In the genomic region with DNA sequence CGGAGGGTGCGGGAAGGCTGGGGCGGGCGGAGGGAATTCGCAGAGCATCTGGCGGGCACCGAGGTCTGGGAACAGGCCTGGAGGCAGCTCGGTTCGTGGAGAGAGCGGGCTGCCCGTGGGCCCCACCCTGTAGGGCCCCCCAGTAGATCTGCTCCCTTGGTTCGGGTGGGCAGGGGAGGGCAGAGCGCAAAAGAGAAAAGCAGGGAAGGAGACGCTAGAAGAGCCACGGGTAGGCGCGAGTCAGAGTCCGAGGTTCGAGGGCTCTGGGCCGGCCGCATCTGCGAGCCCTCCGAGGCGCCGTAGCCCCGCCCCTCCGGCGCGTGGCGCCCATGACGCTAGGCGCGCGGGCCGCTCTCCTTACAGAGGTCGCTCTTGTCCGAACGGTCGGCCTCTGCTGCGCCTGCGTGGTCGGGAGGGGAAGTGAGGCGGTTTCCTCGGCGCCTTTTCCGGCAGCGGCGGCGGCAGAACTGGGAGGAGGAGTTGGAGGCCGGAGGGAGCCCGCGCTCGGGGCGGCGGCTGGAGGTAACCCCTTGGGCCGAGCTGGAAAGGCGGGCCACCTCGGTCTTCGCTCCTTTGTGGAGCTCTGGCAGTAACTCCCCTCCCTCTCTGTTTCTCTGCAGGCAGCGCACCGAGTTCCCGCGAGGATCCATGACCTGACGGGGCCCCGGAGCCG, we compare ENCODE assay signal across 8 cellular contexts. TPM values are rescaled to one million over a fixed set of nuclear protein-coding genes. Genes with fewer than 3 reads are reported as not detected.
DNase-seq lines count a peak whose midpoint lies in the region; ATAC-seq, FAIRE-seq and TF ChIP-seq lines count a peak whose summit lies in the region.

Gene ARF6 (plus strand): TSS at position 447 of the 673 bp plus-strand sequence. CDS start 655 bp downstream, outside the sequence.

- peaks cover 27% of the 10 kb centered on the region for H4K20me1 ChIP-seq in HepG2 (ENCODE audit: insufficient read depth, low read length)

- intact Hi-C loops in dendritic cell treated with granulocyte-macrophage colony-stimulating factor and Interleukin-4, amounts not matched to agents 40 ng/mL and 50 ng/mL, for 4 days (cut with micrococcal nuclease), result loop anchor here (1.0 to 5.0 kb wide), 5 partner anchors 12 to 170 kb away; no protein-coding TSS in a partner anchor
- intact Hi-C loops in HepG2 (cut with micrococcal nuclease; ENCODE audit: unreplicated experiment), result loop anchor here (1.0 to 5.0 kb wide), 3 partner anchors 94 to 170 kb away; no protein-coding TSS in a partner anchor

- peak; percentile 95 to 96 for TF ChIP-seq POLR2A in HepG2 (IDR thresholded peaks at IDR 0.05; ENCODE audit: insufficient read depth in 1 of 2, low read depth in 2 of 2, low read length in 2 of 2)

- no peaks in the 10 kb centered on the region; a peak in 2 of 5 replicates for H3K36me3 ChIP-seq in HepG2 (replicated peaks in 1 of 2; ENCODE audit: control insufficient read depth in 1 of 2, insufficient read depth in 2 of 2, low read length in 2 of 2)

- BruUV-seq in HepG2 (replicated peaks; lab: Mats Ljungman, UMichigan), result no TSS peak

- H3K4me3 Mint-ChIP-seq in dendritic cell treated with granulocyte-macrophage colony-stimulating factor and Interleukin-4, amounts not matched to agents 40 ng/mL and 50 ng/mL, for 4 days, result peak within 1 kb of the TSS; percentile 83

- H3K4me1 Mint-ChIP-seq in dendritic cell treated with granulocyte-macrophage colony-stimulating factor and Interleukin-4, amounts not matched to agents 40 ng/mL and 50 ng/mL, for 4 days (ENCODE audit: low read depth), result peaks cover 31% of the 10 kb centered on the region

- in situ Hi-C loops in HepG2 (cut with HindIII; ENCODE audit: extremely low pct_ligation_motif_present, low pct_unique_long_range_greater_than_20kb), result loop anchor here (5.0 kb wide), 1 partner anchor 110 kb away; no protein-coding TSS in a partner anchor

- H3K4me1 ChIP-seq in HepG2 (ENCODE audit: insufficient read depth, low read length), result peaks cover 29% of the 10 kb centered on the region

- H3K36me3 Mint-ChIP-seq in dendritic cell treated with granulocyte-macrophage colony-stimulating factor and Interleukin-4, amounts not matched to agents 40 ng/mL and 50 ng/mL, for 4 days (ENCODE audit: low read depth), result peaks cover 55% of the 10 kb centered on the region

- H3K27ac ChIP-seq in C4-2B, result peak within 1 kb of the TSS; percentile 100
- H3K27ac ChIP-seq in HepG2 (ENCODE audit: extremely low read length, insufficient read depth, low read length), result peak within 1 kb of the TSS; percentile 98

- CTCF ChIA-PET in HepG2 (lab: Yijun Ruan, JAX; ENCODE audit: low intra/inter-chr PET ratio, low total read pairs), result no interaction called here

- H3K27ac Mint-ChIP-seq in dendritic cell treated with granulocyte-macrophage colony-stimulating factor and Interleukin-4, amounts not matched to agents 40 ng/mL and 50 ng/mL, for 4 days, result peak within 1 kb of the TSS; percentile 99

- H3K27me3 Mint-ChIP-seq in dendritic cell treated with granulocyte-macrophage colony-stimulating factor and Interleukin-4, amounts not matched to agents 40 ng/mL and 50 ng/mL, for 4 days, result no peaks in the 10 kb centered on the region

- WGBS in HepG2 (ENCODE audit: low lambda C conversion rate), result 1% methylated on average over 13 of the region's 66 CpGs

- no peak for FAIRE-seq in HepG2 (lab: Jason Lieb, UNC)

- no peaks in the 10 kb centered on the region for H3K9me3 ChIP-seq in HepG2 (ENCODE audit: low read length)

- POLR2A ChIA-PET in HepG2 (lab: Yijun Ruan, JAX), result interaction anchor here (0.7 to 3.4 kb wide), 20 partner anchors 9 to 419 kb away, joined by 3 to 27 read pairs (median 5); partner anchors contain the start of genes DMAC2L, KLHDC2, L2HGDH and NEMF

- DNase-seq in NCI-H748 (lab: John Stamatoyannopoulos, UW; ENCODE audit: unreplicated experiment) (peak; percentile 98), HepG2 (ENCODE audit: low spot score) (peak; percentile 93)
- peak; percentile 89 to 97 for DNase-seq in activated CD4-positive, alpha-beta T cell treated with anti-CD3 and anti-CD28 coated beads, Interleukin-2, amount 50 U/mL, for 24 hours (ENCODE audit: low read depth in 1 of 2, low spot score in 1 of 2)
- DNase-seq in stimulated activated CD4-positive, alpha-beta T cell treated with anti-CD3 and anti-CD28 coated beads, Interleukin-4, amount 100 ng/mL, for 1 hour, result peak; percentile 98

- H3K9me3 Mint-ChIP-seq in dendritic cell treated with granulocyte-macrophage colony-stimulating factor and Interleukin-4, amounts not matched to agents 40 ng/mL and 50 ng/mL, for 4 days, result no peaks in the 10 kb centered on the region

- peak within 1 kb of the TSS; percentile 87 for H3K4me2 ChIP-seq in HepG2 (ENCODE audit: low read depth, low read length)

- H2AFZ ChIP-seq in HepG2 (ENCODE audit: low read length), result no peak within 1 kb of the TSS

- H3K4me3 ChIP-seq in HepG2 (replicated peaks in 1 of 3; ENCODE audit: insufficient read depth in 1 of 3, low read depth in 2 of 3, low read length in 3 of 3), result peak within 1 kb of the TSS; percentile 95 to 99 (median 97)

- no peak; the same call in 1 of the 2 replicates for TF ChIP-seq CTCF in C4-2B (conservative IDR thresholded peaks at IDR 0.05)
- TF ChIP-seq CTCF in HepG2 (CRISPR knock-in tag; IDR thresholded peaks at IDR 0.05), result peak; percentile 64

- H3K27me3 ChIP-seq in HepG2 (ENCODE audit: control insufficient read depth in 1 of 2, insufficient read depth in 2 of 2, low read length in 2 of 2), result no peaks in the 10 kb centered on the region

- peak; percentile 57; the same call in 1 of the 2 replicates for TF ChIP-seq RAD21 in HepG2 (CRISPR knock-in tag; IDR thresholded peaks at IDR 0.05)

- ATAC-seq in GM19351 (IDR thresholded peaks at IDR 0.05; ENCODE audit: unreplicated experiment) (peak; percentile 77), HG03521 (IDR thresholded peaks at IDR 0.05; ENCODE audit: unreplicated experiment) (peak; percentile 88), HepG2 (peak; percentile 93)

- peaks cover 42% of the 10 kb centered on the region for H3K79me2 ChIP-seq in HepG2 (ENCODE audit: insufficient read depth, low read length)

- H3K9ac ChIP-seq in HepG2 (ENCODE audit: insufficient read depth, low read depth, low read length), result peak within 1 kb of the TSS; percentile 99

- TF ChIP-seq EP300 in HepG2 (IDR thresholded peaks at IDR 0.05; ENCODE audit: low read depth in 2 of 2, low read length in 2 of 2) (peak in 1 of 2 experiments; percentile 17; a peak in 1 of 4 replicates), HepG2 (CRISPR knock-in tag; IDR thresholded peaks at IDR 0.05; ENCODE audit: borderline replicate concordance) (no peak)

TF ChIP-seq in HepG2, 621 proteins besides CTCF, POLR2A, EP300 and RAD21 (continues in another document):
- TF ChIP-seq PHF8 (CRISPR knock-in tag; IDR thresholded peaks at IDR 0.05) (peak; percentile 91), RAD51 (IDR thresholded peaks at IDR 0.05; ENCODE audit: borderline replicate concordance) (no peak), ZNF496 (CRISPR knock-in tag; IDR thresholded peaks at IDR 0.05; ENCODE audit: insufficient replicate concordance) (no peak), POLR2G (IDR thresholded peaks at IDR 0.05; ENCODE audit: low read depth, low read length) (peak; percentile 94), TEAD2 (CRISPR knock-in tag; IDR thresholded peaks at IDR 0.05) (no peak; the same call in 1 of the 2 replicates), ZNF33A (CRISPR knock-in tag; IDR thresholded peaks at IDR 0.05; ENCODE audit: borderline replicate concordance) (peak; percentile 37; the same call in 1 of the 2 replicates), ARHGAP35 (CRISPR knock-in tag; IDR thresholded peaks at IDR 0.05; ENCODE audit: borderline replicate concordance) (no peak; the same call in 1 of the 2 replicates)
- TF ChIP-seq, protein P1, sequence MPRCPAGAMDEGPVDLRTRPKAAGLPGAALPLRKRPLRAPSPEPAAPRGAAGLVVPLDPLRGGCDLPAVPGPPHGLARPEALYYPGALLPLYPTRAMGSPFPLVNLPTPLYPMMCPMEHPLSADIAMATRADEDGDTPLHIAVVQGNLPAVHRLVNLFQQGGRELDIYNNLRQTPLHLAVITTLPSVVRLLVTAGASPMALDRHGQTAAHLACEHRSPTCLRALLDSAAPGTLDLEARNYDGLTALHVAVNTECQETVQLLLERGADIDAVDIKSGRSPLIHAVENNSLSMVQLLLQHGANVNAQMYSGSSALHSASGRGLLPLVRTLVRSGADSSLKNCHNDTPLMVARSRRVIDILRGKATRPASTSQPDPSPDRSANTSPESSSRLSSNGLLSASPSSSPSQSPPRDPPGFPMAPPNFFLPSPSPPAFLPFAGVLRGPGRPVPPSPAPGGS (CRISPR knock-in tag; IDR thresholded peaks at IDR 0.05), result 0 out of 2 replicates have a peak, but pooled peaks have one; percentile 40

RNA-seq across cellular contexts. Expression of gene ARF6, which starts in this region (rescaled TPM):
- 31.9 and 36.1 TPM in 2 replicates for total RNA-seq in HepG2 (2016; rRNA removed; fragmentation: Illumina TruSeq; extraction: Trizol)
- 9.3 and 12.2 TPM in 2 replicates for total RNA-seq in HepG2 (2016; cell fraction: cytosol; rRNA removed; fragmentation: Illumina TruSeq; extraction: Trizol; ENCODE audit: low read depth)
- total RNA-seq in HepG2 (2016; cell fraction: insoluble cytoplasmic fraction; rRNA removed; fragmentation: Illumina TruSeq; extraction: Trizol), result 35.0 TPM in 2 replicates
- 33.5 and 36.6 TPM in 2 replicates for total RNA-seq in HepG2 (2016; cell fraction: membrane; rRNA removed; fragmentation: Illumina TruSeq; extraction: Trizol)
- total RNA-seq in HepG2 (2016; cell fraction: nucleus; rRNA removed; fragmentation: Illumina TruSeq; extraction: Trizol), result 18.8 and 19.2 TPM in 2 replicates
- 12.7 and 13.6 TPM in 2 replicates for polyA plus RNA-seq in HepG2 (2011; rRNA removed)
- 10.4 and 11.2 TPM in 2 replicates for polyA plus RNA-seq in HepG2 (2011; cell fraction: cytosol; rRNA removed)
- 8.5 TPM in 2 replicates for polyA plus RNA-seq in HepG2 (2011; cell fraction: nucleus; rRNA removed)
- 22.3 and 22.4 TPM in 2 replicates for polyA plus RNA-seq in HepG2 (2012)
- 7.1 and 10.0 TPM in 2 replicates for polyA plus RNA-seq in HepG2 (2016; cell fraction: cytosol; fragmentation: Illumina TruSeq; extraction: Trizol; ENCODE audit: low read depth)
- polyA plus RNA-seq in HepG2 (2016; cell fraction: insoluble cytoplasmic fraction; fragmentation: Illumina TruSeq; extraction: Trizol; ENCODE audit: low read depth), result 45.6 and 46.6 TPM in 2 replicates
- polyA plus RNA-seq in HepG2 (2016; cell fraction: membrane; fragmentation: Illumina TruSeq; extraction: Trizol; ENCODE audit: low read depth), result 20.3 and 27.1 TPM in 2 replicates
- 31.2 and 33.5 TPM in 2 replicates for polyA plus RNA-seq in HepG2 (2016; cell fraction: nucleus; fragmentation: Illumina TruSeq; extraction: Trizol; ENCODE audit: insufficient read depth, low read depth)
- polyA minus RNA-seq in HepG2 (2011; rRNA and poly(A)+ RNA removed; ENCODE audit: low replicate concordance), result 13.8 and 26.7 TPM in 2 replicates
- 9.2 and 10.8 TPM in 2 replicates for polyA minus RNA-seq in HepG2 (2011; cell fraction: cytosol; rRNA and poly(A)+ RNA removed)
- polyA minus RNA-seq in HepG2 (2011; cell fraction: nucleus; rRNA and poly(A)+ RNA removed), result 10.3 and 10.9 TPM in 2 replicates

Comparison
In these comparisons a context has a peak if more than half of its experiments do, and no peak if none do; other contexts are left out.
1. Peak in every context shown above with its lines: DNase-seq, ATAC-seq, H3K4me3 ChIP-seq and H3K27ac ChIP-seq.